Comparison of ENCODE assay signal across 1 cellular context in genomic region chr1:54052934-54053744, GRCh38.
A peak's percentile ranks its signal among the peaks of the same experiment; 100 is the strongest.
TF ChIP-seq lines count a peak whose summit lies in the region.

TCEANC2 (plus strand) TSS chr1:54053608; CDS start chr1:54054423, 815 bp downstream.
TMEM59 (minus strand) TSS chr1:54053204; CDS start chr1:54053188, 16 bp downstream.

TF ChIP-seq in HepG2, 621 proteins besides CTCF, POLR2A, EP300 and RAD21 (continued from another document and continues in another):
- TF ChIP-seq ZNF646 (CRISPR knock-in tag; IDR thresholded peaks at IDR 0.05) (no peak), PAX8 (CRISPR knock-in tag; IDR thresholded peaks at IDR 0.05; ENCODE audit: borderline replicate concordance) (no peak; the same call in 1 of the 2 replicates), ZNF18 (CRISPR knock-in tag; IDR thresholded peaks at IDR 0.05; ENCODE audit: insufficient replicate concordance) (no peak), TBP (CRISPR knock-in tag; IDR thresholded peaks at IDR 0.05) (no peak), ZNF12 (CRISPR knock-in tag; IDR thresholded peaks at IDR 0.05) (peak; percentile 93), RFX1 (IDR thresholded peaks at IDR 0.05) (no peak), ZNF773 (CRISPR knock-in tag; IDR thresholded peaks at IDR 0.05; ENCODE audit: borderline replicate concordance) (no peak), ZNF547 (CRISPR knock-in tag; IDR thresholded peaks at IDR 0.05) (0 out of 2 replicates have a peak, but pooled peaks have one; percentile 63), PBX3 (CRISPR knock-in tag; IDR thresholded peaks at IDR 0.05; ENCODE audit: borderline replicate concordance) (no peak), TBX2 (CRISPR knock-in tag; IDR thresholded peaks at IDR 0.05; ENCODE audit: borderline replicate concordance) (no peak; the same call in none of the 2 replicates), IKZF1 (IDR thresholded peaks at IDR 0.05) (no peak), ZNF7 (CRISPR knock-in tag; IDR thresholded peaks at IDR 0.05) (no peak), MAFK (conservative IDR thresholded peaks at IDR 0.05 in 1 of 2, IDR thresholded peaks at IDR 0.05 in 1 of 2; ENCODE audit: low read length in 2 of 2) (no peak), TIGD3 (CRISPR knock-in tag; IDR thresholded peaks at IDR 0.05; ENCODE audit: borderline replicate concordance) (no peak; the same call in 1 of the 2 replicates), FOXP4 (CRISPR knock-in tag; IDR thresholded peaks at IDR 0.05) (peak; percentile 68), MEIS2 (CRISPR knock-in tag; IDR thresholded peaks at IDR 0.05) (no peak; the same call in 1 of the 2 replicates), ZNF451 (CRISPR knock-in tag; IDR thresholded peaks at IDR 0.05) (peak; percentile 63; the same call in 1 of the 2 replicates), E2F2 (CRISPR knock-in tag; IDR thresholded peaks at IDR 0.05; ENCODE audit: borderline replicate concordance) (no peak), BRF2 (CRISPR knock-in tag; IDR thresholded peaks at IDR 0.05) (no peak), PAXIP1 (CRISPR knock-in tag; conservative IDR thresholded peaks at IDR 0.05) (peak; percentile 35), ZNF709 (CRISPR knock-in tag; IDR thresholded peaks at IDR 0.05) (peak; percentile 17; the same call in 1 of the 2 replicates), HMGXB4 (CRISPR knock-in tag; IDR thresholded peaks at IDR 0.05; ENCODE audit: borderline replicate concordance in 1 of 2, low read depth in 1 of 2) (peak; percentile 16 to 65; a peak in 2 of 4 replicates), ZNF282 (IDR thresholded peaks at IDR 0.05; ENCODE audit: partially characterized antibody) (no peak), ZNF772 (CRISPR knock-in tag; IDR thresholded peaks at IDR 0.05) (peak; percentile 95), HNRNPUL1 (IDR thresholded peaks at IDR 0.05; ENCODE audit: low read depth, low read length) (no peak), REXO4 (CRISPR knock-in tag; IDR thresholded peaks at IDR 0.05; ENCODE audit: borderline replicate concordance) (no peak), ZBTB2 (CRISPR knock-in tag; IDR thresholded peaks at IDR 0.05; ENCODE audit: low read depth) (no peak), ZFYVE20 (CRISPR knock-in tag; IDR thresholded peaks at IDR 0.05; ENCODE audit: borderline replicate concordance, low read depth) (no peak), HNRNPLL (IDR thresholded peaks at IDR 0.05; ENCODE audit: low read depth, low read length, poor library complexity, severe bottlenecking) (peak; percentile 100), ATF5 (CRISPR knock-in tag; IDR thresholded peaks at IDR 0.05; ENCODE audit: low read depth) (no peak)
